In the genomic region with DNA sequence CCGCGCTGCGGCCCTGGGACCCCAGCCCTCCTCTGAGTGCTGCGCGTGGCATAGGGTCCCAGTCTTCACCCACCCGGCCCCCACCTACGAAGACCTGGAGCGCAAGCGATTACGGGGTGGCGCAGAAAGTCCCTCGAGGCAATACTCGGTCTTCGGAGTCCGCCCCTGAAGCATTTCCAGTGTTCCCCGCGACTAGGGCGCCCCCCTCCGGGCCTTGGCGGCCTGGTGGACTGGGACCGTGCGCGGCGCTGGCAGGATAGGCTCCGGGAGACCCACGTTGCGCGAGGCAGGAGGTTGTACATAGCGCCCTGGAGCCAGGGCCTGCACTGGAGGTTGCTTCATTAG, we compare ENCODE assay signal across 8 cellular contexts. TPM values are rescaled to one million over a fixed set of nuclear protein-coding genes. Genes with fewer than 3 reads are reported as not detected.
DNase-seq lines count a peak whose midpoint lies in the region; ATAC-seq and TF ChIP-seq lines count a peak whose summit lies in the region.

No MANE protein-coding gene starts in this region.

- H3K9me3 Mint-ChIP-seq in Caco-2 (ENCODE audit: unreplicated experiment) = no peaks in the 10 kb centered on the region
- no peaks in the 10 kb centered on the region for H3K9me3 Mint-ChIP-seq in endothelial cell (ENCODE audit: unreplicated experiment)

- H3K9me3 ChIP-seq in Caco-2 (no peaks in the 10 kb centered on the region), mononuclear cell (ENCODE audit: low read depth, low read length) (no peaks in the 10 kb centered on the region)

- H3K4me1 Mint-ChIP-seq in Caco-2 (ENCODE audit: low read depth, unreplicated experiment) (no peaks in the 10 kb centered on the region), endothelial cell (ENCODE audit: unreplicated experiment) (peaks cover 4% of the 10 kb centered on the region)

- H3K27me3 ChIP-seq in Caco-2 (replicated peaks; ENCODE audit: control insufficient read depth, insufficient read depth, low read length) (no peaks in the 10 kb centered on the region), mononuclear cell (ENCODE audit: insufficient read depth, low read length) (no peaks in the 10 kb centered on the region)

- no TSS peak for BruUV-seq in Caco-2 (replicated peaks; lab: Mats Ljungman, UMichigan)

- H3K27ac Mint-ChIP-seq in Caco-2 (ENCODE audit: unreplicated experiment) = peak overlapping the region; percentile 89
- H3K27ac Mint-ChIP-seq in endothelial cell (ENCODE audit: unreplicated experiment) = no peak overlapping the region

- ATAC-seq in GM21360 (IDR thresholded peaks at IDR 0.05; ENCODE audit: unreplicated experiment) = peak; percentile 49

- H3K36me3 Mint-ChIP-seq in Caco-2 (ENCODE audit: insufficient read depth, unreplicated experiment) = no peaks in the 10 kb centered on the region
- peaks cover 3% of the 10 kb centered on the region for H3K36me3 Mint-ChIP-seq in endothelial cell (ENCODE audit: low read depth, unreplicated experiment)

- H3K4me3 ChIP-seq in Caco-2 (ENCODE audit: low read depth, low read length) (peak overlapping the region; percentile 60), mononuclear cell (ENCODE audit: low read length) (peak overlapping the region; percentile 90)

- CTCF ChIA-PET in Caco-2 (lab: Charles Lee) = interaction anchor here (0.7 to 2.3 kb wide), 28 partner anchors 10 to 242 kb away, joined by 3 to 188 read pairs (median 4); a partner anchor contains a TSS

- TF ChIP-seq CTCF in Caco-2 (IDR thresholded peaks at IDR 0.05; ENCODE audit: insufficient read depth in 1 of 2, low read depth in 1 of 2, low read length in 1 of 2, severe bottlenecking in 1 of 2, unreplicated experiment in 1 of 2) (peak; percentile 37 to 89), endothelial cell (IDR thresholded peaks at IDR 0.05; ENCODE audit: unreplicated experiment) (peak; percentile 61)

- intact Hi-C loops in Caco-2 (cut with micrococcal nuclease; ENCODE audit: unreplicated experiment) = loop anchor here (1.0 to 5.0 kb wide), 4 partner anchors 134 to 243 kb away; a partner anchor contains a TSS

- POLR2A ChIA-PET in Caco-2 (lab: Charles Lee) = interaction anchor here (1.4 kb wide), 1 partner anchor 148 kb away, joined by 8 read pairs; no protein-coding TSS in a partner anchor

- H3K36me3 ChIP-seq in Caco-2 (ENCODE audit: control insufficient read depth, insufficient read depth, low read length) = no peaks in the 10 kb centered on the region

- DNase-seq in Caco-2 (peak; percentile 82 to 91), HT-29 (ENCODE audit: low spot score) (peak; percentile 93), NOMO-1 treated with dmso at 0.1 percent for 144 hours (lab: John Stamatoyannopoulos, UW; ENCODE audit: unreplicated experiment) (peak; percentile 81), endothelial cell (ENCODE audit: low spot score) (peak; percentile 94)
- peak; percentile 96 for DNase-seq in activated CD8-positive, alpha-beta memory T cell treated with anti-CD3 and anti-CD28 coated beads, Interleukin-2, amount 50 U/mL, for 4 hours
- DNase-seq in stimulated activated CD8-positive, alpha-beta memory T cell treated with anti-CD3 and anti-CD28 coated beads, Interleukin-4, amount 100 ng/mL, for 24 hours (ENCODE audit: low read depth) = peak; percentile 88

- H3K27me3 Mint-ChIP-seq in Caco-2 (ENCODE audit: insufficient read depth, unreplicated experiment) (no peaks in the 10 kb centered on the region), endothelial cell (ENCODE audit: unreplicated experiment) (peaks cover 7% of the 10 kb centered on the region)

- peak overlapping the region; percentile 99 for H3K4me3 Mint-ChIP-seq in Caco-2 (ENCODE audit: unreplicated experiment)
- peak overlapping the region; percentile 90 for H3K4me3 Mint-ChIP-seq in endothelial cell (ENCODE audit: unreplicated experiment)

- H3K4me1 ChIP-seq in Caco-2 = no peaks in the 10 kb centered on the region
- peaks cover 30% of the 10 kb centered on the region for H3K4me1 ChIP-seq in mononuclear cell (ENCODE audit: insufficient read depth, low read length)

RNA-seq across cellular contexts. Expression of a gene that starts 0.6 kb away (rescaled TPM):
- total RNA-seq in Caco-2 (2022) (2.1 and 2.3 TPM in 2 replicates), endothelial cell (ENCODE audit: unreplicated experiment) (0.33 TPM), mononuclear cell (27.8 TPM)
- 10.9 and 11.8 TPM in 2 replicates for total RNA-seq in HT-29 (2014; rRNA removed; shearing (Covaris generic))

RNA-seq across cellular contexts. Expression of a gene that starts 29.5 kb away (rescaled TPM):
- total RNA-seq in Caco-2 (2022) (6.1 and 6.4 TPM in 2 replicates), endothelial cell (ENCODE audit: unreplicated experiment) (3.7 TPM), mononuclear cell (6.1 TPM)
- total RNA-seq in HT-29 (2014; rRNA removed; shearing (Covaris generic)) = 16.5 and 19.5 TPM in 2 replicates

Comparison
In these comparisons a context has a peak if more than half of its experiments do, and no peak if none do; other contexts are left out.
1. Peak in every context shown above with its lines: DNase-seq, ATAC-seq and H3K4me3 ChIP-seq.